26 cellular contexts compared by ENCODE assay signal in genomic region chr9:106964329-106964728, GRCh38.
DNase-seq lines count a peak whose midpoint lies in the region; ATAC-seq and TF ChIP-seq lines count a peak whose summit lies in the region.
"Had no signal": no experiment of that assay in that cellular context is flagged by ENCODE, and none has a peak within 500 bp of the region (broad histone marks: within the 10 kb centered on the region; RNA-seq: fewer than 3 reads in every experiment).

No MANE protein-coding gene starts in this region.

- WGBS in trophoblast cell (ENCODE audit: extremely low coverage, insufficient coverage, insufficient read length) = no CpG with 5 or more reads among the region's 2 CpGs

- POLR2A ChIA-PET in activated CD8-positive, alpha-beta T cell treated with anti-CD3 and anti-CD28 coated beads, Interleukin-2, amount 10 ng/mL, durations not matched to agents 7 days and 5 days (lab: Charles Lee) = no interaction called here

- H3K4me3 ChIP-seq in DND-41 (ENCODE audit: low read depth in 1 of 2, low read length in 2 of 2) (no peak overlapping the region), trophoblast cell (ENCODE audit: low read depth, low read length) (no peak overlapping the region)
- H3K4me3 ChIP-seq: dorsolateral prefrontal cortex, gastroesophageal sphincter, PC-9, sigmoid colon, SJCRH30, tibial artery had no signal

- peak overlapping the region; percentile 44 for H3K27ac Mint-ChIP-seq in activated CD8-positive, alpha-beta T cell treated with anti-CD3 and anti-CD28 coated beads, Interleukin-2, amount 10 ng/mL, durations not matched to agents 7 days and 5 days
- H3K27ac Mint-ChIP-seq: CD4-positive, alpha-beta memory T cell; stimulated activated memory B cell treated with anti-CD40 and anti-IgM and Interleukin-4, amounts not matched to agents 10 μg/mL and 1 μg/mL and 100 μg/mL, for 72 hours had no signal

- H2AK5ac ChIP-seq in trophoblast cell (ENCODE audit: low read length) = no peak overlapping the region

- H3K14ac ChIP-seq in trophoblast cell (ENCODE audit: low read length) = no peak overlapping the region

- no peak overlapping the region for H3K23ac ChIP-seq in trophoblast cell (ENCODE audit: low read length)

- no peak overlapping the region for H2BK120ac ChIP-seq in trophoblast cell (ENCODE audit: insufficient read depth, low read length, poor library complexity)

- no peaks in the 10 kb centered on the region for H3K36me3 Mint-ChIP-seq in activated CD8-positive, alpha-beta T cell treated with anti-CD3 and anti-CD28 coated beads, Interleukin-2, amount 10 ng/mL, durations not matched to agents 7 days and 5 days (ENCODE audit: low read depth)
- H3K36me3 Mint-ChIP-seq: CD4-positive, alpha-beta memory T cell; natural killer cell treated with Interleukin-12 subunit alpha and Interleukin-12 subunit beta and Interleukin-15 and Interleukin-18, amount 100 ng/mL, for 72 hours; stimulated activated memory B cell treated with anti-CD40 and anti-IgM and Interleukin-4, amounts not matched to agents 10 μg/mL and 1 μg/mL and 100 μg/mL, for 72 hours had no signal

- no peak overlapping the region for H2BK5ac ChIP-seq in trophoblast cell (ENCODE audit: low read depth, low read length, poor library complexity)

- no peak for TF ChIP-seq CTCF in DND-41 (IDR thresholded peaks at IDR 0.05; ENCODE audit: borderline replicate concordance, extremely low read depth, low read length, poor library complexity, severe bottlenecking)

- H3K27ac ChIP-seq in DND-41 (ENCODE audit: low read length) (no peak overlapping the region), trophoblast cell (ENCODE audit: low read depth, low read length) (no peak overlapping the region)
- H3K27ac ChIP-seq: dorsolateral prefrontal cortex, gastroesophageal sphincter, PC-9, sigmoid colon, SJCRH30, tibial artery, WERI-Rb-1 had no signal

- H3K79me2 ChIP-seq in DND-41 (ENCODE audit: insufficient read depth, low read length) (no peaks in the 10 kb centered on the region), trophoblast cell (ENCODE audit: control insufficient read depth, insufficient read depth, low read length, poor library complexity) (no peaks in the 10 kb centered on the region)

- no peak for DNase-seq in DND-41
- DNase-seq in activated CD8-positive, alpha-beta T cell treated with anti-CD3 and anti-CD28 coated beads, Interleukin-2, amount 10 ng/mL, durations not matched to agents 7 days and 5 days = peak; percentile 21
- no peak for DNase-seq in trophoblast cell
- no peak for DNase-seq in anterior cingulate cortex (lab: John Stamatoyannopoulos, UW)
- DNase-seq: activated effector memory CD4-positive, alpha-beta T cell treated with anti-CD3 and anti-CD28 coated beads, Interleukin-2, amount 50 U/mL, for 16 hours; amygdala; caudate nucleus; DMS53; dorsolateral prefrontal cortex; Kasumi-1; kidney glomerular epithelial cell; mesendoderm; NCI-H1417; NCI-H69; PC-9; sigmoid colon; SJCRH30; tibial artery; WERI-Rb-1 had no signal

- H3K27me3 Mint-ChIP-seq in activated CD8-positive, alpha-beta T cell treated with anti-CD3 and anti-CD28 coated beads, Interleukin-2, amount 10 ng/mL, durations not matched to agents 7 days and 5 days (ENCODE audit: low read depth) = peaks cover 2% of the 10 kb centered on the region
- H3K27me3 Mint-ChIP-seq: CD4-positive, alpha-beta memory T cell; natural killer cell treated with Interleukin-12 subunit alpha and Interleukin-12 subunit beta and Interleukin-15 and Interleukin-18, amount 100 ng/mL, for 72 hours had no signal

- ATAC-seq in DND-41 (ENCODE audit: insufficient read depth, low read depth) (peak; percentile 75), GM19025 (IDR thresholded peaks at IDR 0.05; ENCODE audit: low read depth, unreplicated experiment) (peak; percentile 77), HG02981 (IDR thresholded peaks at IDR 0.05; ENCODE audit: unreplicated experiment) (peak; percentile 67), esophagus mucosa (no peak)
- ATAC-seq in activated CD8-positive, alpha-beta T cell treated with anti-CD3 and anti-CD28 coated beads, Interleukin-2, amount 10 ng/mL, durations not matched to agents 7 days and 5 days = peak; percentile 90
- ATAC-seq: gastroesophageal sphincter; stimulated activated memory B cell treated with anti-CD40 and anti-IgM and Interleukin-4, amounts not matched to agents 10 μg/mL and 1 μg/mL and 100 μg/mL, for 72 hours had no signal

- CTCF ChIA-PET in activated CD8-positive, alpha-beta T cell treated with anti-CD3 and anti-CD28 coated beads, Interleukin-2, amount 10 ng/mL, durations not matched to agents 7 days and 5 days (lab: Charles Lee) = interaction anchor here (1.4 kb wide), 1 partner anchor 9 kb away, joined by 3 read pairs; no protein-coding TSS in a partner anchor

- H3K4ac ChIP-seq in trophoblast cell (ENCODE audit: low read depth, low read length) = no peak overlapping the region

- H3K4me1 ChIP-seq in DND-41 (ENCODE audit: insufficient read depth, low read length) (peaks cover 12% of the 10 kb centered on the region), trophoblast cell (ENCODE audit: control insufficient read depth in 1 of 2, insufficient read depth in 2 of 2, low read length in 2 of 2) (peaks cover under 1 to 2% of the 10 kb centered on the region in 2 experiments)
- H3K4me1 ChIP-seq: SJCRH30, tibial artery had no signal

- H2BK12ac ChIP-seq in trophoblast cell (ENCODE audit: low read length) = no peak overlapping the region

- no peaks in the 10 kb centered on the region for H3K9me3 Mint-ChIP-seq in activated CD8-positive, alpha-beta T cell treated with anti-CD3 and anti-CD28 coated beads, Interleukin-2, amount 10 ng/mL, durations not matched to agents 7 days and 5 days (ENCODE audit: insufficient read depth)

- no peak overlapping the region for H3K18ac ChIP-seq in trophoblast cell (ENCODE audit: low read length)

- H3K9ac ChIP-seq in DND-41 (ENCODE audit: low read depth, low read length) = no peak overlapping the region
- no peak overlapping the region for H3K9ac ChIP-seq in trophoblast cell (ENCODE audit: low read length)

- no peaks in the 10 kb centered on the region for H3K9me3 ChIP-seq in DND-41 (ENCODE audit: insufficient read depth, low read length, severe bottlenecking)
- H3K9me3 ChIP-seq in trophoblast cell (ENCODE audit: insufficient read depth, low read depth, low read length) = no peaks in the 10 kb centered on the region
- H3K9me3 ChIP-seq: gastroesophageal sphincter, sigmoid colon, SJCRH30, tibial artery had no signal

- H4K91ac ChIP-seq in trophoblast cell (ENCODE audit: low read depth, low read length) = no peak overlapping the region

- no peaks in the 10 kb centered on the region for H3K36me3 ChIP-seq in DND-41 (ENCODE audit: insufficient read depth, low read length)
- H3K36me3 ChIP-seq in trophoblast cell (ENCODE audit: control insufficient read depth in 1 of 2, insufficient read depth in 2 of 2, low read length in 2 of 2) = peaks cover 2 to 18% of the 10 kb centered on the region in 2 experiments
- H3K36me3 ChIP-seq: sigmoid colon, tibial artery had no signal

- no peaks in the 10 kb centered on the region for H3K79me1 ChIP-seq in trophoblast cell (ENCODE audit: low read length)

- peak overlapping the region; percentile 30 for H3K4me3 Mint-ChIP-seq in activated CD8-positive, alpha-beta T cell treated with anti-CD3 and anti-CD28 coated beads, Interleukin-2, amount 10 ng/mL, durations not matched to agents 7 days and 5 days
- H3K4me3 Mint-ChIP-seq: CD4-positive, alpha-beta memory T cell; natural killer cell treated with Interleukin-12 subunit alpha and Interleukin-12 subunit beta and Interleukin-15 and Interleukin-18, amount 100 ng/mL, for 72 hours; stimulated activated memory B cell treated with anti-CD40 and anti-IgM and Interleukin-4, amounts not matched to agents 10 μg/mL and 1 μg/mL and 100 μg/mL, for 72 hours had no signal

- no peak overlapping the region for H4K8ac ChIP-seq in trophoblast cell (ENCODE audit: low read depth, low read length)

- H4K12ac ChIP-seq in trophoblast cell (ENCODE audit: low read depth, low read length) = no peak overlapping the region

- H4K20me1 ChIP-seq in DND-41 (ENCODE audit: insufficient read depth, low read length) = no peaks in the 10 kb centered on the region

- H3K27me3 ChIP-seq in DND-41 (ENCODE audit: insufficient read depth, low read length, poor library complexity) (no peaks in the 10 kb centered on the region), trophoblast cell (ENCODE audit: insufficient read depth, low read length) (no peaks in the 10 kb centered on the region)
- H3K27me3 ChIP-seq: dorsolateral prefrontal cortex, gastroesophageal sphincter, sigmoid colon, SJCRH30, tibial artery had no signal

- H2AFZ ChIP-seq in DND-41 (ENCODE audit: low read depth, low read length) (no peak overlapping the region), trophoblast cell (ENCODE audit: insufficient read depth, low read length, poor library complexity) (no peak overlapping the region)
- H2AFZ ChIP-seq: PC-9 had no signal

- H3K4me1 Mint-ChIP-seq in activated CD8-positive, alpha-beta T cell treated with anti-CD3 and anti-CD28 coated beads, Interleukin-2, amount 10 ng/mL, durations not matched to agents 7 days and 5 days (ENCODE audit: low read depth) = peaks cover 19% of the 10 kb centered on the region
- H3K4me1 Mint-ChIP-seq: CD4-positive, alpha-beta memory T cell; stimulated activated memory B cell treated with anti-CD40 and anti-IgM and Interleukin-4, amounts not matched to agents 10 μg/mL and 1 μg/mL and 100 μg/mL, for 72 hours had no signal

- peak overlapping the region; percentile 39; the same call in 1 of the 2 replicates for H3K4me2 ChIP-seq in DND-41 (ENCODE audit: insufficient read depth, low read length)
- no peak overlapping the region for H3K4me2 ChIP-seq in trophoblast cell (ENCODE audit: low read length)
- H3K4me2 ChIP-seq: PC-9 had no signal
